In genomic region chr9:127979333-127980055, GRCh38 we compare ENCODE assay signal across 8 cellular contexts. TPM values are rescaled to one million over a fixed set of nuclear protein-coding genes. Genes with fewer than 3 reads are reported as not detected.
DNase-seq lines count a peak whose midpoint lies in the region; ATAC-seq and TF ChIP-seq lines count a peak whose summit lies in the region.

No MANE protein-coding gene starts in this region.

- DNase-seq in NCI-H1417 (lab: John Stamatoyannopoulos, UW) = peak; percentile 24 to 77 (median 75)
- DNase-seq in NCI-H1417 treated with DMSO at 0.1 percent for 48 hours (lab: John Stamatoyannopoulos, UW) = no peak
- DNase-seq in T1000 (lab: John Stamatoyannopoulos, UW) = peak; percentile 32
- peak; percentile 48 for DNase-seq in epithelial cell of esophagus (ENCODE audit: low read depth)
- peak; percentile 54 for DNase-seq in mucosa of gallbladder (ENCODE audit: low spot score)
- DNase-seq in vagina (ENCODE audit: extremely low spot score in 2 of 2) = peak in 1 of 2 donors; percentile 89
- no peak for DNase-seq in SKM-1 treated with dmso at 0.1 percent for 144 hours (lab: John Stamatoyannopoulos, UW; ENCODE audit: unreplicated experiment)

- no peak for TF ChIP-seq POLR2A in vagina (IDR thresholded peaks at IDR 0.05)

- H3K9me3 ChIP-seq in vagina = no peaks in the 10 kb centered on the region

- TF ChIP-seq CTCF in epithelial cell of esophagus (IDR thresholded peaks at IDR 0.05; ENCODE audit: insufficient read depth, low read depth, low read length, missing control alignments) (no peak), vagina (IDR thresholded peaks at IDR 0.05) (no peak)

- H3K4me3 ChIP-seq in epithelial cell of esophagus (ENCODE audit: low read length) = peak overlapping the region; percentile 88
- H3K4me3 ChIP-seq in vagina = peak overlapping the region; percentile 78 to 95

- H3K36me3 ChIP-seq in vagina = no peaks in the 10 kb centered on the region

- H3K4me1 ChIP-seq in vagina = peaks cover 65% of the 10 kb centered on the region

- no peaks in the 10 kb centered on the region for H3K27me3 ChIP-seq in vagina

- ATAC-seq in HG03108 (IDR thresholded peaks at IDR 0.05; ENCODE audit: unreplicated experiment) = peak; percentile 28

- intact Hi-C loops in vagina (cut with DNase I) = loop anchor here (5.0 kb wide), 1 partner anchor 37 kb away; no protein-coding TSS in a partner anchor

- H3K27ac ChIP-seq in vagina = peak overlapping the region; percentile 96

RNA-seq across cellular contexts. Expression of gene EEIG1, which starts 1.3 kb away (rescaled TPM):
- 220 TPM for total RNA-seq in mucosa of gallbladder
- total RNA-seq in vagina = 30.9 TPM

RNA-seq across cellular contexts. Expression of gene DPM2, which starts 41.8 kb away (rescaled TPM):
- total RNA-seq in mucosa of gallbladder (36.6 TPM), vagina (17.7 TPM)

RNA-seq across cellular contexts. Expression of gene PIP5KL1, which starts 48.9 kb away (rescaled TPM):
- total RNA-seq in mucosa of gallbladder (4.9 TPM), vagina (10.3 TPM)

Comparison
In these comparisons a context has a peak if more than half of its experiments do, and no peak if none do; other contexts are left out.
1. DNase-seq: peak in NCI-H1417 (3 of 3), T1000 (single experiment), epithelial cell of esophagus (single experiment) and mucosa of gallbladder (single experiment); none in NCI-H1417 treated with DMSO at 0.1 percent for 48 hours (single experiment) and SKM-1 treated with dmso at 0.1 percent for 144 hours (single experiment).